ENCODE assay signal across 9 cellular contexts in genomic region chr7:104979167-104979841, GRCh38. TPM values are rescaled to one million over a fixed set of nuclear protein-coding genes. Genes with fewer than 3 reads are reported as not detected.
DNase-seq lines count a peak whose midpoint lies in the region; ATAC-seq and TF ChIP-seq lines count a peak whose summit lies in the region.
"Had no signal": no experiment of that assay in that cellular context is flagged by ENCODE, and none has a peak within 500 bp of the region (broad histone marks: within the 10 kb centered on the region; RNA-seq: fewer than 3 reads in every experiment).

No MANE protein-coding gene starts in this region.

- H3K27me3 Mint-ChIP-seq in activated naive CD4-positive, alpha-beta T cell treated with anti-CD3 and anti-CD28 coated beads for 36 hours (ENCODE audit: low read depth): no peaks in the 10 kb centered on the region

- TF ChIP-seq POLR2A in GM18505 (IDR thresholded peaks at IDR 0.05; ENCODE audit: borderline replicate concordance, extremely low read depth, insufficient read depth, insufficient read length): no peak

- H3K27me3 ChIP-seq in left lung: no peaks in the 10 kb centered on the region

- TF ChIP-seq CTCF in left lung (IDR thresholded peaks at IDR 0.05) (no peak), GM13976 (IDR thresholded peaks at IDR 0.05; ENCODE audit: borderline replicate concordance, control extremely low read depth, extremely low read depth, insufficient read depth, missing control alignments) (no peak)

- H3K4me3 ChIP-seq in left lung: no peak overlapping the region
- H3K4me3 ChIP-seq in urinary bladder (ENCODE audit: low read depth, low read length): no peak overlapping the region

- intact Hi-C loops in activated naive CD4-positive, alpha-beta T cell treated with anti-CD3 and anti-CD28 coated beads for 36 hours (cut with micrococcal nuclease): no loop called here
- intact Hi-C loops in left lung (cut with DNase I): no loop called here

- H3K4me3 Mint-ChIP-seq in activated naive CD4-positive, alpha-beta T cell treated with anti-CD3 and anti-CD28 coated beads for 36 hours: no peak overlapping the region

- peaks cover 0 to 16% of the 10 kb centered on the region in 2 donors for H3K36me3 Mint-ChIP-seq in activated naive CD4-positive, alpha-beta T cell treated with anti-CD3 and anti-CD28 coated beads, Interleukin-2, amount 50 U/mL, for 72 hours
- H3K36me3 Mint-ChIP-seq in activated naive CD4-positive, alpha-beta T cell treated with anti-CD3 and anti-CD28 coated beads for 36 hours (ENCODE audit: low read depth): no peaks in the 10 kb centered on the region

- no peaks in the 10 kb centered on the region for H3K9me3 ChIP-seq in left lung

- no peak for DNase-seq in activated naive CD4-positive, alpha-beta T cell treated with anti-CD3 and anti-CD28 coated beads, Interleukin-2, amount 50 U/mL, for 72 hours (ENCODE audit: low spot score in 2 of 2)
- DNase-seq in activated naive CD4-positive, alpha-beta T cell treated with anti-CD3 and anti-CD28 coated beads for 36 hours: no peak
- peak; percentile 5 to 80 for DNase-seq in T47D (ENCODE audit: low read depth in 1 of 2, low spot score in 1 of 2)
- DNase-seq in left lung: no peak
- DNase-seq in GM13976 (ENCODE audit: low spot score): no peak
- DNase-seq in NCI-H2196 (lab: John Stamatoyannopoulos, UW; ENCODE audit: unreplicated experiment): no peak
- DNase-seq: DND-41 had no signal

- H3K27ac ChIP-seq in left lung (peak overlapping the region; percentile 65 to 68), urinary bladder (ENCODE audit: low read depth) (peak overlapping the region; percentile 83)

- H3K9me3 Mint-ChIP-seq in activated naive CD4-positive, alpha-beta T cell treated with anti-CD3 and anti-CD28 coated beads, Interleukin-2, amount 50 U/mL, for 72 hours: no peaks in the 10 kb centered on the region
- no peaks in the 10 kb centered on the region for H3K9me3 Mint-ChIP-seq in activated naive CD4-positive, alpha-beta T cell treated with anti-CD3 and anti-CD28 coated beads for 36 hours

- 17% methylated on average over 4 of the region's 4 CpGs for WGBS in urinary bladder

- CTCF ChIA-PET in activated naive CD4-positive, alpha-beta T cell treated with anti-CD3 and anti-CD28 coated beads for 36 hours (lab: Charles Lee): interaction anchor here (0.7 to 8.3 kb wide), 7 partner anchors 9 to 451 kb away, joined by 3 to 140 read pairs (median 4); partner anchors contain the start of gene KMT2E

- H3K27ac Mint-ChIP-seq in activated naive CD4-positive, alpha-beta T cell treated with anti-CD3 and anti-CD28 coated beads, Interleukin-2, amount 50 U/mL, for 72 hours: peak overlapping the region; percentile 48 to 90
- no peak overlapping the region for H3K27ac Mint-ChIP-seq in activated naive CD4-positive, alpha-beta T cell treated with anti-CD3 and anti-CD28 coated beads for 36 hours

- peaks cover 29 to 73% of the 10 kb centered on the region in 2 donors for H3K4me1 ChIP-seq in left lung
- H3K4me1 ChIP-seq in urinary bladder (ENCODE audit: insufficient read depth): peaks cover 1% of the 10 kb centered on the region

- peaks cover 34% of the 10 kb centered on the region for H3K4me1 Mint-ChIP-seq in activated naive CD4-positive, alpha-beta T cell treated with anti-CD3 and anti-CD28 coated beads for 36 hours (ENCODE audit: low read depth)

- ATAC-seq in activated naive CD4-positive, alpha-beta T cell treated with anti-CD3 and anti-CD28 coated beads, Interleukin-2, amount 50 U/mL, for 72 hours: no peak
- ATAC-seq in left lung: no peak
- ATAC-seq in GM18505 (IDR thresholded peaks at IDR 0.05; ENCODE audit: unreplicated experiment): no peak

- H3K36me3 ChIP-seq in left lung (no peaks in the 10 kb centered on the region), urinary bladder (ENCODE audit: insufficient read depth) (no peaks in the 10 kb centered on the region)

- in situ Hi-C loops in T47D (cut with HindIII; ENCODE audit: low pct_unique_long_range_greater_than_20kb, low sequenced_read_pairs) (no loop called here), GM13976 (cut with MboI; ENCODE audit: low sequenced_read_pairs, unreplicated experiment) (loop anchor here (25.0 kb wide), 1 partner anchor 358 kb away; no protein-coding TSS in a partner anchor)

RNA-seq across cellular contexts. Expression of gene KMT2E, which starts 34.7 kb away (rescaled TPM):
- total RNA-seq in activated naive CD4-positive, alpha-beta T cell treated with anti-CD3 and anti-CD28 coated beads, Interleukin-2, amount 50 U/mL, for 72 hours: 100 to 1,000 TPM; 105 to 122 TPM
- 10 to 100 TPM; 63.3 to 63.4 TPM for total RNA-seq in activated naive CD4-positive, alpha-beta T cell treated with anti-CD3 and anti-CD28 coated beads for 36 hours
- total RNA-seq in left lung: 10 to 100 TPM; 74.5 to 96.2 TPM
- total RNA-seq in urinary bladder: 198 TPM
- polyA plus RNA-seq in urinary bladder: 43.1 TPM

Comparison
In these comparisons a context has a peak if more than half of its experiments do, and no peak if none do; other contexts are left out.
1. DNase-seq: peak in T47D (2 of 2); none in activated naive CD4-positive, alpha-beta T cell treated with anti-CD3 and anti-CD28 coated beads, Interleukin-2, amount 50 U/mL, for 72 hours (0 of 2), activated naive CD4-positive, alpha-beta T cell treated with anti-CD3 and anti-CD28 coated beads for 36 hours (single experiment), left lung (0 of 2), GM13976 (single experiment) and NCI-H2196 (single experiment).